ENCODE assay signal across 2 cellular contexts in the genomic region with DNA sequence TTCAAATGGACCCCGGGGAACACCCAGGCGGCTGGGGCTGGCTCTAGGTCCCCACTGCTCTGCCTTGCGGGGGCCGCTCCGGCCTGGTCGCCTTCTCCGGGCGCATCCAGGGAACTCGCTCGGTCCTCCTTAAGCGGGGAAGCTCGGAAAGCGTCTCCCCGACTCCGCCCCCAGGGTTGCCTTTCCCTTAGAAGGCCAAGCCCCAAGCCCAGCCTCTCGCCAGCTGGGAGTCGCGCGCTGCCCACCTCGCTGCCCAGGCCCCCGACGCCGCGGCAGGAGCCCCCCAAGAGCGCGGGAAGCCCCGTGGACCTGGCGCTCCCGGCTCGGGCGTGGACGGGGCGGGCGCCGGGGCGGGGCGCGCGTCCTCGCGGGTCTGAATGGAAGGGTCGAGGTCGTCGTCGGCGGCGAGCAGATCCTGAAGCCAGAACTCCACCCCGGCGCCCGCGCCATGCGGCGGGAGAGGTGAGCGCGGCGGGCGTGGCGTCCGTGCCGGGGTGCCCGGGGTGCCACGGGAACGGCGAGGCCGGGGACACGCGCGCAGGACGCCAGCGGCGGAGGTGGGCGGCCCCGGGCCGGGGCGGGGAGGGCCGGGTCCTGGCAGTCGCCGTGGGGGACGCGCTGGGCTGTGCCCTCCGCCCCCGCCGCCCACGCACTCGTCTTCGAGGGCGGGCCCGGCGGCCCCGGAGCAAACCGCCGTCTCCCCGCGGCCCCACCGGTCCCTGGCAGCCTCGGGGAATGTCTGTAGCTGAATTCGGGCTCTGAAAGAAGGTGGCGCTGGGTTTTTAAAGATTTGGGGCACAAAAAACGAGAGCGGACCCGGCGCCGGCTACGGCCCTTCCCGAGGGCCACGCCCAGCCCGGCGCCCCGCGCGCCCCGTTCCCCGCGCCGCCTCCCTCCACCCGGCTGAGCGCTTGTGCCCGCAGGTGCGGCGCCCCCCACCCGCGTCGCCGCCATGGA.
A peak's percentile ranks its signal among the peaks of the same experiment; 100 is the strongest.
TF ChIP-seq lines count a peak whose summit lies in the region.

A gene with protein sequence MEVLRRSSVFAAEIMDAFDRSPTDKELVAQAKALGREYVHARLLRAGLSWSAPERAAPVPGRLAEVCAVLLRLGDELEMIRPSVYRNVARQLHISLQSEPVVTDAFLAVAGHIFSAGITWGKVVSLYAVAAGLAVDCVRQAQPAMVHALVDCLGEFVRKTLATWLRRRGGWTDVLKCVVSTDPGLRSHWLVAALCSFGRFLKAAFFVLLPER (plus strand): TSS at position 214 of the 957 bp plus-strand sequence. CDS start 739 bp downstream, at position 953.

TF ChIP-seq in A549, 52 proteins besides CTCF, POLR2A, EP300 and RAD21 (continued from another document):
- TF ChIP-seq RARB (CRISPR knock-in tag; IDR thresholded peaks at IDR 0.05) (no peak), MYC (IDR thresholded peaks at IDR 0.05; ENCODE audit: borderline replicate concordance, low read length) (peak; percentile 53; the same call in 1 of the 2 replicates), JUN (IDR thresholded peaks at IDR 0.05) (peak in 1 of 2 experiments; percentile 52; a peak in 2 of 5 replicates), FOSB (CRISPR knock-in tag; IDR thresholded peaks at IDR 0.05) (no peak), PHF8 (IDR thresholded peaks at IDR 0.05; ENCODE audit: borderline replicate concordance, low read depth) (peak; percentile 60; the same call in 1 of the 2 replicates), GATA3 (IDR thresholded peaks at IDR 0.05; ENCODE audit: borderline replicate concordance) (no peak), MAFK (IDR thresholded peaks at IDR 0.05; ENCODE audit: partially characterized antibody) (no peak)
- TF ChIP-seq, protein P1, sequence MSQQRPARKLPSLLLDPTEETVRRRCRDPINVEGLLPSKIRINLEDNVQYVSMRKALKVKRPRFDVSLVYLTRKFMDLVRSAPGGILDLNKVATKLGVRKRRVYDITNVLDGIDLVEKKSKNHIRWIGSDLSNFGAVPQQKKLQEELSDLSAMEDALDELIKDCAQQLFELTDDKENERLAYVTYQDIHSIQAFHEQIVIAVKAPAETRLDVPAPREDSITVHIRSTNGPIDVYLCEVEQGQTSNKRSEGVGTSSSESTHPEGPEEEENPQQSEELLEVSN (IDR thresholded peaks at IDR 0.05; ENCODE audit: borderline replicate concordance, low read depth): peak; percentile 27; the same call in 1 of the 2 replicates

TF ChIP-seq in SK-N-SH, 30 proteins besides CTCF, POLR2A, EP300 and RAD21 (continued from another document):
- TF ChIP-seq, protein P2, sequence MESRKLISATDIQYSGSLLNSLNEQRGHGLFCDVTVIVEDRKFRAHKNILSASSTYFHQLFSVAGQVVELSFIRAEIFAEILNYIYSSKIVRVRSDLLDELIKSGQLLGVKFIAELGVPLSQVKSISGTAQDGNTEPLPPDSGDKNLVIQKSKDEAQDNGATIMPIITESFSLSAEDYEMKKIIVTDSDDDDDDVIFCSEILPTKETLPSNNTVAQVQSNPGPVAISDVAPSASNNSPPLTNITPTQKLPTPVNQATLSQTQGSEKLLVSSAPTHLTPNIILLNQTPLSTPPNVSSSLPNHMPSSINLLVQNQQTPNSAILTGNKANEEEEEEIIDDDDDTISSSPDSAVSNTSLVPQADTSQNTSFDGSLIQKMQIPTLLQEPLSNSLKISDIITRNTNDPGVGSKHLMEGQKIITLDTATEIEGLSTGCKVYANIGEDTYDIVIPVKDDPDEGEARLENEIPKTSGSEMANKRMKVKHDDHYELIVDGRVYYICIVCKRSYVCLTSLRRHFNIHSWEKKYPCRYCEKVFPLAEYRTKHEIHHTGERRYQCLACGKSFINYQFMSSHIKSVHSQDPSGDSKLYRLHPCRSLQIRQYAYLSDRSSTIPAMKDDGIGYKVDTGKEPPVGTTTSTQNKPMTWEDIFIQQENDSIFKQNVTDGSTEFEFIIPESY (IDR thresholded peaks at IDR 0.05; ENCODE audit: borderline replicate concordance, low read depth): no peak
- TF ChIP-seq, protein P3, sequence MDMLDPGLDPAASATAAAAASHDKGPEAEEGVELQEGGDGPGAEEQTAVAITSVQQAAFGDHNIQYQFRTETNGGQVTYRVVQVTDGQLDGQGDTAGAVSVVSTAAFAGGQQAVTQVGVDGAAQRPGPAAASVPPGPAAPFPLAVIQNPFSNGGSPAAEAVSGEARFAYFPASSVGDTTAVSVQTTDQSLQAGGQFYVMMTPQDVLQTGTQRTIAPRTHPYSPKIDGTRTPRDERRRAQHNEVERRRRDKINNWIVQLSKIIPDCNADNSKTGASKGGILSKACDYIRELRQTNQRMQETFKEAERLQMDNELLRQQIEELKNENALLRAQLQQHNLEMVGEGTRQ (IDR thresholded peaks at IDR 0.05; ENCODE audit: borderline replicate concordance, low read depth, low read length): no peak
- no peak for TF ChIP-seq TCF12 (IDR thresholded peaks at IDR 0.05)
- TF ChIP-seq, protein P4, sequence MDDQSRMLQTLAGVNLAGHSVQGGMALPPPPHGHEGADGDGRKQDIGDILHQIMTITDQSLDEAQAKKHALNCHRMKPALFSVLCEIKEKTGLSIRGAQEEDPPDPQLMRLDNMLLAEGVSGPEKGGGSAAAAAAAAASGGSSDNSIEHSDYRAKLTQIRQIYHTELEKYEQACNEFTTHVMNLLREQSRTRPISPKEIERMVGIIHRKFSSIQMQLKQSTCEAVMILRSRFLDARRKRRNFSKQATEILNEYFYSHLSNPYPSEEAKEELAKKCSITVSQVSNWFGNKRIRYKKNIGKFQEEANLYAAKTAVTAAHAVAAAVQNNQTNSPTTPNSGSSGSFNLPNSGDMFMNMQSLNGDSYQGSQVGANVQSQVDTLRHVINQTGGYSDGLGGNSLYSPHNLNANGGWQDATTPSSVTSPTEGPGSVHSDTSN (IDR thresholded peaks at IDR 0.05): no peak
- TF ChIP-seq SIN3A (IDR thresholded peaks at IDR 0.05; ENCODE audit: borderline replicate concordance, low read depth, low read length): no peak
- TF ChIP-seq, protein P5, sequence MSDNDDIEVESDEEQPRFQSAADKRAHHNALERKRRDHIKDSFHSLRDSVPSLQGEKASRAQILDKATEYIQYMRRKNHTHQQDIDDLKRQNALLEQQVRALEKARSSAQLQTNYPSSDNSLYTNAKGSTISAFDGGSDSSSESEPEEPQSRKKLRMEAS (IDR thresholded peaks at IDR 0.05; ENCODE audit: low read depth): no peak
- no peak for TF ChIP-seq TAF1 (IDR thresholded peaks at IDR 0.05; ENCODE audit: borderline replicate concordance, low read depth, low read length)
- TF ChIP-seq, protein P6, sequence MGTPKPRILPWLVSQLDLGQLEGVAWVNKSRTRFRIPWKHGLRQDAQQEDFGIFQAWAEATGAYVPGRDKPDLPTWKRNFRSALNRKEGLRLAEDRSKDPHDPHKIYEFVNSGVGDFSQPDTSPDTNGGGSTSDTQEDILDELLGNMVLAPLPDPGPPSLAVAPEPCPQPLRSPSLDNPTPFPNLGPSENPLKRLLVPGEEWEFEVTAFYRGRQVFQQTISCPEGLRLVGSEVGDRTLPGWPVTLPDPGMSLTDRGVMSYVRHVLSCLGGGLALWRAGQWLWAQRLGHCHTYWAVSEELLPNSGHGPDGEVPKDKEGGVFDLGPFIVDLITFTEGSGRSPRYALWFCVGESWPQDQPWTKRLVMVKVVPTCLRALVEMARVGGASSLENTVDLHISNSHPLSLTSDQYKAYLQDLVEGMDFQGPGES (IDR thresholded peaks at IDR 0.05; ENCODE audit: low read depth, low read length): no peak
- TF ChIP-seq MXI1 (IDR thresholded peaks at IDR 0.05; ENCODE audit: low read depth, low read length): no peak
- TF ChIP-seq CHD2 (IDR thresholded peaks at IDR 0.05; ENCODE audit: low read length, partially characterized antibody): no peak
- TF ChIP-seq FOSL2 (IDR thresholded peaks at IDR 0.05; ENCODE audit: borderline replicate concordance, low read depth): no peak
- no peak for TF ChIP-seq YY1 (IDR thresholded peaks at IDR 0.05; ENCODE audit: low read depth)
- TF ChIP-seq NFIC (IDR thresholded peaks at IDR 0.05; ENCODE audit: borderline replicate concordance): no peak
- TF ChIP-seq RXRA (IDR thresholded peaks at IDR 0.05; ENCODE audit: borderline replicate concordance, low read depth): no peak
- no peak for TF ChIP-seq ELF1 (IDR thresholded peaks at IDR 0.05)
- TF ChIP-seq TEAD4 (IDR thresholded peaks at IDR 0.05; ENCODE audit: borderline replicate concordance, insufficient read depth): no peak
